33 cellular contexts compared by ENCODE assay signal in genomic region chr1:72564749-72565148, GRCh38.
"Had no signal": no experiment of that assay in that cellular context is flagged by ENCODE, and none has a peak within 500 bp of the region (broad histone marks: within the 10 kb centered on the region; RNA-seq: fewer than 3 reads in every experiment).

No MANE protein-coding gene starts in this region.

- H3K27me3 Mint-ChIP-seq: activated B cell treated with CpG ODN at 0.5 μM for 24 hours; activated CD8-positive, alpha-beta T cell treated with anti-CD3 and anti-CD28 coated beads for 36 hours; activated naive CD4-positive, alpha-beta T cell treated with anti-CD3 and anti-CD28 coated beads, Interleukin-2, amount 50 U/mL, for 24 hours; activated naive CD8-positive, alpha-beta T cell treated with anti-CD3 and anti-CD28 coated beads for 36 hours; activated naive CD8-positive, alpha-beta T cell treated with anti-CD3 and anti-CD28 coated beads, Interleukin-2, amount 50 U/mL, for 24 hours; activated T-helper 17 cell treated with anti-CD3 and anti-CD28 coated beads, Interleukin-2, amount 50 U/mL, for 72 hours; effector memory CD8-positive, alpha-beta T cell; T-helper 17 cell had no signal

- H3K4me1 Mint-ChIP-seq: activated B cell treated with CpG ODN at 0.5 μM for 24 hours; activated naive CD4-positive, alpha-beta T cell treated with anti-CD3 and anti-CD28 coated beads, Interleukin-2, amount 50 U/mL, for 24 hours; activated naive CD8-positive, alpha-beta T cell treated with anti-CD3 and anti-CD28 coated beads, Interleukin-2, amount 50 U/mL, for 24 hours; activated T-helper 17 cell treated with anti-CD3 and anti-CD28 coated beads, Interleukin-2, amount 50 U/mL, for 72 hours; T-helper 17 cell had no signal

- H3K27ac Mint-ChIP-seq: activated B cell treated with CpG ODN at 0.5 μM for 24 hours; activated CD8-positive, alpha-beta T cell treated with anti-CD3 and anti-CD28 coated beads for 36 hours; activated naive CD4-positive, alpha-beta T cell treated with anti-CD3 and anti-CD28 coated beads, Interleukin-2, amount 50 U/mL, for 24 hours; activated naive CD8-positive, alpha-beta T cell treated with anti-CD3 and anti-CD28 coated beads for 36 hours; activated naive CD8-positive, alpha-beta T cell treated with anti-CD3 and anti-CD28 coated beads, Interleukin-2, amount 50 U/mL, for 24 hours; activated T-helper 17 cell treated with anti-CD3 and anti-CD28 coated beads, Interleukin-2, amount 50 U/mL, for 72 hours; effector memory CD8-positive, alpha-beta T cell; T-helper 17 cell; T-helper 2 cell treated with Interferon-gamma antibody and Interleukin-4, amounts not matched to agents 5 μg/mL and 100 μg/mL, for 36 hours had no signal

- H3K4me3 ChIP-seq: adrenal gland, body of pancreas, esophagus muscularis mucosa, gastroesophageal sphincter had no signal

- H3K9me3 Mint-ChIP-seq: activated B cell treated with CpG ODN at 0.5 μM for 24 hours; activated CD8-positive, alpha-beta T cell treated with anti-CD3 and anti-CD28 coated beads for 36 hours; activated naive CD8-positive, alpha-beta T cell treated with anti-CD3 and anti-CD28 coated beads for 36 hours; activated T-helper 17 cell treated with anti-CD3 and anti-CD28 coated beads, Interleukin-2, amount 50 U/mL, for 72 hours; effector memory CD8-positive, alpha-beta T cell; T-helper 2 cell treated with Interferon-gamma antibody and Interleukin-4, amounts not matched to agents 5 μg/mL and 100 μg/mL, for 36 hours had no signal

- DNase-seq: activated B cell treated with CpG ODN at 0.5 μM for 24 hours; activated CD4-positive, alpha-beta T cell treated with anti-CD3 and anti-CD28 coated beads for 48 hours; activated CD4-positive, alpha-beta T cell treated with anti-CD3 and anti-CD28 coated beads, Interleukin-2, amount 50 U/mL, for 1 hour; activated CD4-positive, alpha-beta T cell treated with anti-CD3 and anti-CD28 coated beads, Interleukin-2, amount 50 U/mL, for 48 hours; activated CD8-positive, alpha-beta memory T cell treated with anti-CD3 and anti-CD28 coated beads for 24 hours; activated CD8-positive, alpha-beta T cell treated with anti-CD3 and anti-CD28 coated beads for 36 hours; activated effector memory CD4-positive, alpha-beta T cell treated with Interleukin-2 at 50 U/mL for 16 hours; activated gamma-delta T cell treated with Interleukin-2 at 50 U/mL for 16 hours; activated naive CD4-positive, alpha-beta T cell treated with Interleukin-2 at 50 U/mL for 16 hours; activated naive CD8-positive, alpha-beta T cell treated with anti-CD3 and anti-CD28 coated beads for 36 hours; activated naive CD8-positive, alpha-beta T cell treated with anti-CD3 and anti-CD28 coated beads, Interleukin-2, amount 50 U/mL, for 24 hours; activated T-cell treated with anti-CD3 and anti-CD28 coated beads, Interleukin-2, amount 50 U/mL, for 4 hours; adrenal gland; amygdala; aorta; body of pancreas; caudate nucleus; cortex of kidney; dermis blood vessel endothelial cell; effector CD4-positive, alpha-beta T cell; effector memory CD8-positive, alpha-beta T cell; erythroblast; foreskin melanocyte; T-helper 1 cell; T-helper 17 cell; T1000; WERI-Rb-1 had no signal

- H3K36me3 ChIP-seq: adrenal gland, esophagus muscularis mucosa, gastroesophageal sphincter, WERI-Rb-1 had no signal

- H3K27ac ChIP-seq: adrenal gland, body of pancreas, esophagus muscularis mucosa, gastroesophageal sphincter, WERI-Rb-1 had no signal

- H3K36me3 Mint-ChIP-seq: activated naive CD4-positive, alpha-beta T cell treated with anti-CD3 and anti-CD28 coated beads, Interleukin-2, amount 50 U/mL, for 24 hours; activated naive CD8-positive, alpha-beta T cell treated with anti-CD3 and anti-CD28 coated beads for 36 hours had no signal

- H3K4me3 Mint-ChIP-seq: activated B cell treated with CpG ODN at 0.5 μM for 24 hours; activated CD8-positive, alpha-beta T cell treated with anti-CD3 and anti-CD28 coated beads for 36 hours; activated naive CD4-positive, alpha-beta T cell treated with anti-CD3 and anti-CD28 coated beads, Interleukin-2, amount 50 U/mL, for 24 hours; activated naive CD8-positive, alpha-beta T cell treated with anti-CD3 and anti-CD28 coated beads for 36 hours; activated naive CD8-positive, alpha-beta T cell treated with anti-CD3 and anti-CD28 coated beads, Interleukin-2, amount 50 U/mL, for 24 hours; activated T-cell treated with anti-CD3 and anti-CD28 coated beads, Interleukin-2, amount 50 U/mL, for 4 hours; activated T-helper 17 cell treated with anti-CD3 and anti-CD28 coated beads, Interleukin-2, amount 50 U/mL, for 72 hours; effector memory CD8-positive, alpha-beta T cell; T-helper 17 cell; T-helper 2 cell treated with Interferon-gamma antibody and Interleukin-4, amounts not matched to agents 5 μg/mL and 100 μg/mL, for 36 hours had no signal

- ATAC-seq: activated CD4-positive, CD25-positive, alpha-beta regulatory T cell treated with anti-CD3 and anti-CD28 coated beads, Interleukin-2, amount 50 U/mL, for 24 hours; activated CD8-positive, alpha-beta T cell treated with anti-CD3 and anti-CD28 coated beads for 36 hours; activated naive CD8-positive, alpha-beta T cell treated with anti-CD3 and anti-CD28 coated beads, Interleukin-2, amount 50 U/mL, for 24 hours; activated T-cell treated with anti-CD3 and anti-CD28 coated beads, Interleukin-2, amount 50 U/mL, for 4 hours; activated T-helper 17 cell treated with anti-CD3 and anti-CD28 coated beads, Interleukin-2, amount 50 U/mL, for 72 hours; body of pancreas; effector memory CD8-positive, alpha-beta T cell; gastroesophageal sphincter; T-helper 17 cell had no signal

- H3K27me3 ChIP-seq: adrenal gland, body of pancreas, esophagus muscularis mucosa, gastroesophageal sphincter had no signal

- H3K9me3 ChIP-seq: adrenal gland, body of pancreas, esophagus muscularis mucosa, gastroesophageal sphincter had no signal

- H3K4me1 ChIP-seq: adrenal gland, body of pancreas had no signal
